In the genomic region with DNA sequence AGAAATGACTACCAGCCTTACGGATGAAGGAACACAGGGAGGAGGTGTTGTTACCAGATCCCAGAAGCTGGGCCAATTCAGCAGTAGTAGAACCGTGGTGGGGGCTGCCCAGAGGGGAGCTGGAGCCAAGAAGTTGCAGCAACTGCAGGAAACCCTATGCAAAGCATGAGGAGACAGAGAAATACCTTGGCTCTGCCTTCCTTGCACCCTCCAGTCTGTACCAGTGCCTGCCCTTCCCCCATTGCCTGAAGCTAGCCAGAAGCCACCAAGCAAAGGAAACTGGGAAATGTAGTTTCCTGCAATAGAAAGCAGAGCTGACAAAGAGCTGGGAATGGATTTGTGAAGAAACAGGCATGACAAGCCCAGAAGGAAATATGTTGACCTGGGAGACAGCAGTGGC, we compare ENCODE assay signal across 18 cellular contexts.
DNase-seq lines count a peak whose midpoint lies in the region; ATAC-seq, FAIRE-seq and TF ChIP-seq lines count a peak whose summit lies in the region.
"Had no signal": no experiment of that assay in that cellular context is flagged by ENCODE, and none has a peak within 500 bp of the region (broad histone marks: within the 10 kb centered on the region; RNA-seq: fewer than 3 reads in every experiment).

No MANE protein-coding gene starts in this region.

- no peak for TF ChIP-seq EP300 in H1 (IDR thresholded peaks at IDR 0.05; ENCODE audit: borderline replicate concordance in 1 of 2, low read depth in 2 of 2, low read length in 2 of 2)

- no peak for TF ChIP-seq RAD21 in H1 (IDR thresholded peaks at IDR 0.05 in 1 of 2, conservative IDR thresholded peaks at IDR 0.05 in 1 of 2; ENCODE audit: low read depth in 2 of 2, low read length in 2 of 2)

- no peak overlapping the region for H3K23ac ChIP-seq in H1 (ENCODE audit: insufficient read length)
- H3K23ac ChIP-seq in neuronal stem cell (ENCODE audit: low read depth, low read length, poor library complexity) = no peak overlapping the region

- H4K5ac ChIP-seq in H1 (ENCODE audit: insufficient read length, low read depth, low read length) = no peak overlapping the region

- CTCF ChIA-PET in H1 (lab: Charles Lee; ENCODE audit: partially characterized antibody) = interaction anchor here (1.2 kb wide), 1 partner anchor 15 kb away, joined by 3 read pairs; no protein-coding TSS in a partner anchor

- 36% methylated on average over 2 of the region's 2 CpGs; no CpG with 5 or more reads in 1 of the 2 experiments for WGBS in H1 (ENCODE audit: extremely low coverage in 1 of 2, insufficient coverage in 1 of 2, insufficient read length in 1 of 2, insufficient replicate concordance in 2 of 2, low coverage in 1 of 2, low lambda C conversion rate in 2 of 2, missing lambda C conversion rate in 1 of 2), 2 experiments
- WGBS in neuronal stem cell (ENCODE audit: extremely low coverage in 2 of 2, insufficient read length in 2 of 2, insufficient replicate concordance in 1 of 2), 2 donors = no CpG with 5 or more reads among the region's 2 CpGs
- 24 to 44% (median 40%) methylated on average over 2 of the region's 2 CpGs for WGBS in small intestine, 3 donors

- H2BK5ac ChIP-seq in H1 (ENCODE audit: low read depth, low read length) (no peak overlapping the region; the same call in 1 of the 2 replicates), neuronal stem cell (ENCODE audit: low read length) (no peak overlapping the region)

- FAIRE-seq in H1 (lab: Jason Lieb, UNC) (peak; percentile 85), small intestine (lab: Jason Lieb, UNC) (no peak)
- FAIRE-seq: RCC 7860 had no signal

- no peak overlapping the region for H3K14ac ChIP-seq in H1 (ENCODE audit: insufficient read length)
- H3K14ac ChIP-seq in neuronal stem cell (ENCODE audit: low read length) = no peak overlapping the region

- H3K36me3 ChIP-seq in H1 (ENCODE audit: control insufficient read depth in 2 of 4, insufficient read depth in 4 of 4, low read length in 3 of 4) = no peaks in the 10 kb centered on the region
- no peaks in the 10 kb centered on the region for H3K36me3 ChIP-seq in neuronal stem cell (replicated peaks in 1 of 2; ENCODE audit: control insufficient read depth in 2 of 2, insufficient read depth in 2 of 2, low read length in 2 of 2)
- no peaks in the 10 kb centered on the region for H3K36me3 ChIP-seq in small intestine (ENCODE audit: control insufficient read depth in 2 of 2, insufficient read depth in 2 of 2, low read length in 2 of 2)
- H3K36me3 ChIP-seq: lower lobe of right lung, stomach had no signal

- ATAC-seq in GM18498 (IDR thresholded peaks at IDR 0.05; ENCODE audit: unreplicated experiment) (no peak), HG02840 (IDR thresholded peaks at IDR 0.05; ENCODE audit: low FRiP score, unreplicated experiment) (no peak)
- ATAC-seq: activated T-cell treated with anti-CD3 and anti-CD28 coated beads, Interleukin-2, amount 50 U/mL, for 4 hours; lower lobe of right lung; T-helper 17 cell had no signal

- H3K4me2 ChIP-seq in H1 (ENCODE audit: insufficient read depth in 1 of 2, low read depth in 2 of 2, low read length in 2 of 2) (peak overlapping the region in 1 of 2 experiments; percentile 38; a peak in 1 of 4 replicates), neuronal stem cell (ENCODE audit: insufficient read depth, low read length, poor library complexity, severe bottlenecking) (no peak overlapping the region)
- H3K4me2 ChIP-seq: hepatocyte had no signal

- H2AFZ ChIP-seq in H1 (ENCODE audit: low read length) = peak overlapping the region; percentile 97
- peak overlapping the region; percentile 11 for H2AFZ ChIP-seq in neuronal stem cell (ENCODE audit: low read length)
- H2AFZ ChIP-seq: hepatocyte had no signal

- no peaks in the 10 kb centered on the region for H4K20me1 ChIP-seq in H1 (replicated peaks in 1 of 2; ENCODE audit: control insufficient read depth in 1 of 2, insufficient read depth in 2 of 2, low read length in 2 of 2)

- TF ChIP-seq POLR2A in H1 (IDR thresholded peaks at IDR 0.05; ENCODE audit: control extremely low read depth in 1 of 2, low read depth in 2 of 2, low read length in 2 of 2) = no peak

- no peaks in the 10 kb centered on the region for H3K79me1 ChIP-seq in H1 (ENCODE audit: low read depth, low read length)
- no peaks in the 10 kb centered on the region for H3K79me1 ChIP-seq in neuronal stem cell (ENCODE audit: low read depth, low read length)

- no peak overlapping the region for H3K27ac ChIP-seq in H1 (ENCODE audit: low read depth, low read length)
- H3K27ac ChIP-seq in neuronal stem cell (replicated peaks; ENCODE audit: low read length) = no peak overlapping the region
- no peak overlapping the region for H3K27ac ChIP-seq in small intestine (ENCODE audit: low read depth in 1 of 2, low read length in 1 of 2)
- H3K27ac ChIP-seq: hepatocyte, lower lobe of right lung, stomach had no signal

- H4K91ac ChIP-seq in H1 (replicated peaks; ENCODE audit: insufficient read length, low read length) = no peak overlapping the region
- H4K91ac ChIP-seq in neuronal stem cell (ENCODE audit: low read depth, low read length, poor library complexity) = no peak overlapping the region

- H3K18ac ChIP-seq in H1 (ENCODE audit: extremely low read depth, low read length) = no peak overlapping the region; the same call in 1 of the 2 replicates
- peak overlapping the region; percentile 80 for H3K18ac ChIP-seq in neuronal stem cell (ENCODE audit: low read length)

- no peak overlapping the region for H3K56ac ChIP-seq in H1 (replicated peaks; ENCODE audit: insufficient read length, low read depth, low read length)

- H3K4me3 ChIP-seq in H1 (ENCODE audit: extremely low read depth in 1 of 4, insufficient read depth in 2 of 4, low read depth in 3 of 4, low read length in 4 of 4) (no peak overlapping the region), neuronal stem cell (ENCODE audit: low read length in 2 of 2) (no peak overlapping the region), small intestine (ENCODE audit: low read depth in 1 of 2, low read length in 2 of 2) (no peak overlapping the region)
- H3K4me3 ChIP-seq: hepatocyte, lower lobe of right lung, stomach had no signal

- no peak overlapping the region for H2BK15ac ChIP-seq in H1 (ENCODE audit: low read length)
- no peak overlapping the region for H2BK15ac ChIP-seq in neuronal stem cell (ENCODE audit: low read length)

- POLR2A ChIA-PET in H1 (lab: Charles Lee; ENCODE audit: partially characterized antibody) = no interaction called here

- DNase-seq in G401 (ENCODE audit: low spot score) = peak; percentile 81
- peak; percentile 33 for DNase-seq in M059J (ENCODE audit: low read depth)
- DNase-seq in H1 (ENCODE audit: low read depth in 1 of 2, low spot score in 2 of 2) = peak in 1 of 2 experiments; percentile 38
- DNase-seq in neuronal stem cell (ENCODE audit: low spot score) = no peak
- DNase-seq in small intestine = no peak
- DNase-seq: activated CD4-positive, alpha-beta T cell treated with anti-CD3 and anti-CD28 coated beads, Interleukin-2, amount 50 U/mL, for 1 hour; activated T-cell treated with anti-CD3 and anti-CD28 coated beads, Interleukin-2, amount 50 U/mL, for 4 hours; CD4-positive, alpha-beta T cell; erythroblast; GF-D8; lower lobe of right lung; NCI-H2227 treated with DMSO at 0.1 percent for 48 hours; stomach; T-helper 17 cell had no signal

- in situ Hi-C loops in G401 (cut with HindIII; ENCODE audit: low sequenced_read_pairs) = no loop called here

- 0 out of 4 replicates have a peak, but pooled peaks of 1 of the 3 experiments have one; percentile 1 for TF ChIP-seq CTCF in H1 (IDR thresholded peaks at IDR 0.05; ENCODE audit: control extremely low read depth in 1 of 3, insufficient read depth in 1 of 3, low read depth in 1 of 3, low read length in 3 of 3)

- H3K23me2 ChIP-seq in H1 (ENCODE audit: low read depth, low read length) = no peaks in the 10 kb centered on the region

- H3K4me1 ChIP-seq in H1 (replicated peaks in 1 of 4; ENCODE audit: control insufficient read depth in 3 of 4, insufficient read depth in 4 of 4, low read length in 3 of 4) (no peaks in the 10 kb centered on the region), neuronal stem cell (ENCODE audit: control insufficient read depth in 2 of 2, insufficient read depth in 1 of 2, low read depth in 1 of 2, low read length in 2 of 2) (no peaks in the 10 kb centered on the region), small intestine (ENCODE audit: control insufficient read depth in 2 of 2, insufficient read depth in 1 of 2, low read depth in 1 of 2, low read length in 1 of 2) (no peaks in the 10 kb centered on the region)
- H3K4me1 ChIP-seq: lower lobe of right lung, stomach had no signal

- no peak overlapping the region for H3K9ac ChIP-seq in H1 (replicated peaks in 1 of 4; ENCODE audit: extremely low read depth in 1 of 4, low read depth in 3 of 4, low read length in 3 of 4)
- H3K9ac ChIP-seq in neuronal stem cell (ENCODE audit: low read depth, low read length, poor library complexity) = no peak overlapping the region

- no peaks in the 10 kb centered on the region for H3K79me2 ChIP-seq in H1 (ENCODE audit: control insufficient read depth in 1 of 2, insufficient read depth in 2 of 2, low read length in 2 of 2)
- H3K79me2 ChIP-seq: hepatocyte had no signal

- no peak overlapping the region for H2BK20ac ChIP-seq in H1 (ENCODE audit: low read length)

- H3K9me3 ChIP-seq in H1 (ENCODE audit: insufficient read depth in 2 of 2, low read depth in 1 of 2, low read length in 1 of 2) (no peaks in the 10 kb centered on the region), neuronal stem cell (replicated peaks in 1 of 2; ENCODE audit: control insufficient read depth in 2 of 2, insufficient read depth in 1 of 2, low read depth in 1 of 2, low read length in 2 of 2) (no peaks in the 10 kb centered on the region), small intestine (ENCODE audit: control insufficient read depth, low read depth) (no peaks in the 10 kb centered on the region)
- H3K9me3 ChIP-seq: lower lobe of right lung, stomach had no signal

- H3K27me3 ChIP-seq in H1 (replicated peaks in 1 of 4; ENCODE audit: control insufficient read depth in 3 of 4, extremely low read depth in 1 of 4, insufficient read depth in 3 of 4, low read length in 3 of 4) = no peaks in the 10 kb centered on the region
- H3K27me3 ChIP-seq in neuronal stem cell (ENCODE audit: control insufficient read depth in 3 of 3, insufficient read depth in 3 of 3, low read depth in 1 of 3, low read length in 3 of 3) = no peaks in the 10 kb centered on the region
- no peaks in the 10 kb centered on the region for H3K27me3 ChIP-seq in small intestine (ENCODE audit: control insufficient read depth in 2 of 2, insufficient read depth in 2 of 2, low read length in 2 of 2)
- H3K27me3 ChIP-seq: hepatocyte, stomach had no signal

- no peak overlapping the region for H2BK120ac ChIP-seq in H1 (replicated peaks; ENCODE audit: low read depth, low read length)
- H2BK120ac ChIP-seq in neuronal stem cell (ENCODE audit: low read depth, low read length) = no peak overlapping the region

- H2BK12ac ChIP-seq in H1 (ENCODE audit: low read depth, low read length) (no peak overlapping the region), neuronal stem cell (ENCODE audit: low read length) (no peak overlapping the region)

- H3K4ac ChIP-seq in H1 (replicated peaks; ENCODE audit: insufficient read length, low read depth, low read length) = no peak overlapping the region
- no peak overlapping the region for H3K4ac ChIP-seq in neuronal stem cell (ENCODE audit: low read length)

- H2AK5ac ChIP-seq in H1 (ENCODE audit: low read depth, low read length) (no peak overlapping the region), neuronal stem cell (ENCODE audit: low read depth, low read length) (no peak overlapping the region)

- H4K8ac ChIP-seq in H1 (ENCODE audit: extremely low read depth, insufficient read depth, low read length) (no peak overlapping the region), neuronal stem cell (ENCODE audit: low read depth, low read length) (no peak overlapping the region)

Comparison
In these comparisons a context has a peak if more than half of its experiments do, and no peak if none do; other contexts are left out.
1. DNase-seq: peak in G401 (single experiment) and M059J (single experiment); none in neuronal stem cell (single experiment) and small intestine (single experiment).